1 cellular context compared by ENCODE assay signal in genomic region chrX:22110729-22111494, GRCh38.
TF ChIP-seq lines count a peak whose summit lies in the region.

No MANE protein-coding gene starts in this region.

TF ChIP-seq in WTC11, 78 proteins besides CTCF, POLR2A, EP300 and RAD21 (continued from another document):
- no peak for TF ChIP-seq AFF4 (CRISPR knock-in tag; IDR thresholded peaks at IDR 0.05; ENCODE audit: borderline replicate concordance)
- TF ChIP-seq FOXP1 (CRISPR knock-in tag; IDR thresholded peaks at IDR 0.05; ENCODE audit: borderline replicate concordance), result no peak
- no peak for TF ChIP-seq EMX1 (CRISPR knock-in tag; IDR thresholded peaks at IDR 0.05)
- TF ChIP-seq CREM (CRISPR knock-in tag; IDR thresholded peaks at IDR 0.05), result no peak
- no peak for TF ChIP-seq ATF1 (CRISPR knock-in tag; IDR thresholded peaks at IDR 0.05)
- no peak for TF ChIP-seq IRF2 (CRISPR knock-in tag; IDR thresholded peaks at IDR 0.05; ENCODE audit: borderline replicate concordance, low read depth)
- TF ChIP-seq CDX4 (CRISPR knock-in tag; IDR thresholded peaks at IDR 0.05; ENCODE audit: borderline replicate concordance), result no peak
- no peak for TF ChIP-seq NFE2L1 (CRISPR knock-in tag; IDR thresholded peaks at IDR 0.05)
